ENCODE assay signal across 18 cellular contexts in the genomic region with DNA sequence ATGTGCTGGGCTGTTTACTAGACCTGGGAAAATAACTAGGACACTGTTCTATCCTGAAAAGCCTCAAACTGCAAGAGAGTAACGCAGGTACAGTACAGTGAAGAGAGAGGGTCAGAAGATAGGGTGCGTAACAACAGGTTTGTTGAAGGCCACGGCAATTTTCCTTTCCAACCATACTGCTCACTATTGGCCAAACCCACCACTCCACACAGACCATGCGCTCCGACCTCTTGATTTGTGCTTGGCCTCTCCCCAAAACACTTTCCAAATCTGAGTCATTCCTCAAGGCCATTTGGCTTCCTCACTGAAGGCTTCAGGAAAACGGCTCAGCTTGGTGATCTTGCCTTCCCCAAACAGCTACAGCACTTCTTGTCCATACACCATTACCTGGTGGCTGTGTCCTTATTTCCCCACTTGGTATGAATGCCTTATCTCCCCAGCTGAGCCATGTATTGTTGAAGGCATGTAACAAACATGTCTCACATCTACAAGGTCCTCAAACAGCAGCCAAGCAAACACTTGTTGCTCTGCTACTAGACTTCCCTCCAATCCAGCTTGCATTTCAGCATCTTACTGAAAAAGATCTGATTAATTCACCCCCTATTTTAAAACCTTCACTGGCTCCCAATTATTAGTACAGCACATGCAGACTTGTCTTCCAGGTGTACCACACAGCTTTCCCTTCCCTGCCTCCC. TPM values are rescaled to one million over a fixed set of nuclear protein-coding genes. Genes with fewer than 3 reads are reported as not detected.
A peak's percentile ranks its signal among the peaks of the same experiment; 100 is the strongest.
DNase-seq lines count a peak whose midpoint lies in the region; ATAC-seq, FAIRE-seq and TF ChIP-seq lines count a peak whose summit lies in the region.
"Had no signal": no experiment of that assay in that cellular context is flagged by ENCODE, and none has a peak within 500 bp of the region (broad histone marks: within the 10 kb centered on the region; RNA-seq: fewer than 3 reads in every experiment).

No MANE protein-coding gene starts in this region.

- H3K36me3 Mint-ChIP-seq in naive thymus-derived CD4-positive, alpha-beta T cell = peaks cover 0 to 5% (median 2%) of the 10 kb centered on the region in 5 donors

- peak; percentile 36 for FAIRE-seq in HTR-8/SVneo (lab: Jason Lieb, UNC)

- H3K4me3 ChIP-seq in naive thymus-derived CD4-positive, alpha-beta T cell (ENCODE audit: low read length) = no peak overlapping the region
- no peak overlapping the region for H3K4me3 ChIP-seq in esophagus squamous epithelium
- no peak overlapping the region for H3K4me3 ChIP-seq in ascending aorta

- ATAC-seq in esophagus mucosa = peak; percentile 23
- no peak for ATAC-seq in naive thymus-derived CD4-positive, alpha-beta T cell
- no peak for ATAC-seq in GM18867 (IDR thresholded peaks at IDR 0.05; ENCODE audit: unreplicated experiment)
- ATAC-seq: activated T-cell treated with anti-CD3 and anti-CD28 coated beads, Interleukin-2, amount 50 U/mL, for 4 hours; Panc1 had no signal

- H3K4me1 ChIP-seq in naive thymus-derived CD4-positive, alpha-beta T cell (ENCODE audit: control insufficient read depth in 2 of 2, insufficient read depth in 2 of 2, low read length in 2 of 2) = peaks cover 0 to 12% of the 10 kb centered on the region in 2 donors
- H3K4me1 ChIP-seq in esophagus squamous epithelium (peaks cover 16 to 66% (median 24%) of the 10 kb centered on the region in 3 donors), ascending aorta (peaks cover 0 to 11% of the 10 kb centered on the region in 2 donors)

- H3K9me3 ChIP-seq in naive thymus-derived CD4-positive, alpha-beta T cell (ENCODE audit: control insufficient read depth in 2 of 3, low read length in 3 of 3) = no peaks in the 10 kb centered on the region
- H3K9me3 ChIP-seq in esophagus squamous epithelium (no peaks in the 10 kb centered on the region), ascending aorta (no peaks in the 10 kb centered on the region)
- H3K9me3 ChIP-seq: BE2C had no signal

- DNase-seq in AG20443 (ENCODE audit: low spot score) = peak; percentile 60
- no peak for DNase-seq in HTR-8/SVneo (ENCODE audit: insufficient read length, low spot score)
- DNase-seq in naive thymus-derived CD4-positive, alpha-beta T cell = no peak
- no peak for DNase-seq in esophagus squamous epithelium (lab: John Stamatoyannopoulos, UW)
- DNase-seq in NCI-H1694 treated with DMSO at 0.1 percent for 48 hours (lab: John Stamatoyannopoulos, UW) = no peak
- no peak for DNase-seq in ascending aorta (ENCODE audit: low spot score in 2 of 2)
- DNase-seq: activated CD4-positive, alpha-beta T cell treated with anti-CD3 and anti-CD28 coated beads for 1 hour; activated T-cell treated with anti-CD3 and anti-CD28 coated beads, Interleukin-2, amount 50 U/mL, for 4 hours; BE2C; DND-41; endodermal cell; NCI-H1436; NCI-H524 treated with DMSO at 0.1 percent for 48 hours; stimulated activated CD4-positive, alpha-beta T cell treated with anti-CD3 and anti-CD28 coated beads, Interleukin-1b, Interleukin-23, amount 100 ng/mL, for 48 hours; T-helper 1 cell had no signal

- no peak overlapping the region for H3K27ac ChIP-seq in naive thymus-derived CD4-positive, alpha-beta T cell (ENCODE audit: low read depth, low read length)
- H3K27ac ChIP-seq in esophagus squamous epithelium = peak overlapping the region in 1 of 4 donors; percentile 9
- H3K27ac ChIP-seq in ascending aorta = no peak overlapping the region

- intact Hi-C loops in naive thymus-derived CD4-positive, alpha-beta T cell (cut with micrococcal nuclease) = loop anchor here in 1 of 2 donors (5.0 kb wide), 1 partner anchor 38 kb away; no protein-coding TSS in a partner anchor
- intact Hi-C loops in esophagus squamous epithelium (cut with DNase I) = loop anchor here (10.0 kb wide), 1 partner anchor 45 kb away; no protein-coding TSS in a partner anchor
- intact Hi-C loops in ascending aorta (cut with DNase I) = no loop called here

- peak overlapping the region in 5 of 10 donors; percentile 2 to 50 (median 21) for H3K4me3 Mint-ChIP-seq in naive thymus-derived CD4-positive, alpha-beta T cell
- H3K4me3 Mint-ChIP-seq: activated T-cell treated with anti-CD3 and anti-CD28 coated beads, Interleukin-2, amount 50 U/mL, for 4 hours; endodermal cell had no signal

- CTCF ChIA-PET in naive thymus-derived CD4-positive, alpha-beta T cell (lab: Charles Lee) = no interaction called here

- no peaks in the 10 kb centered on the region for H3K27me3 ChIP-seq in naive thymus-derived CD4-positive, alpha-beta T cell (ENCODE audit: control insufficient read depth in 2 of 2, insufficient read depth in 2 of 2, low read length in 2 of 2)
- H3K27me3 ChIP-seq in esophagus squamous epithelium (no peaks in the 10 kb centered on the region), ascending aorta (no peaks in the 10 kb centered on the region)
- H3K27me3 ChIP-seq: BE2C had no signal

- no peaks in the 10 kb centered on the region for H3K36me3 ChIP-seq in naive thymus-derived CD4-positive, alpha-beta T cell (ENCODE audit: control insufficient read depth in 2 of 3, insufficient read depth in 3 of 3, low read length in 3 of 3)
- H3K36me3 ChIP-seq in esophagus squamous epithelium = no peaks in the 10 kb centered on the region
- no peaks in the 10 kb centered on the region for H3K36me3 ChIP-seq in ascending aorta
- H3K36me3 ChIP-seq: BE2C had no signal

- no peaks in the 10 kb centered on the region for H3K27me3 Mint-ChIP-seq in naive thymus-derived CD4-positive, alpha-beta T cell

- TF ChIP-seq POLR2A in esophagus squamous epithelium (IDR thresholded peaks at IDR 0.05) = no peak

- POLR2A ChIA-PET in naive thymus-derived CD4-positive, alpha-beta T cell (lab: Charles Lee) = interaction anchor here (1.3 kb wide), 1 partner anchor 34 kb away, joined by 4 read pairs; no protein-coding TSS in a partner anchor

- H3K9me3 Mint-ChIP-seq in naive thymus-derived CD4-positive, alpha-beta T cell = no peaks in the 10 kb centered on the region
- H3K9me3 Mint-ChIP-seq: activated T-cell treated with anti-CD3 and anti-CD28 coated beads, Interleukin-2, amount 50 U/mL, for 4 hours; endodermal cell had no signal

- peaks cover 30 to 80% (median 64%) of the 10 kb centered on the region in 7 donors for H3K4me1 Mint-ChIP-seq in naive thymus-derived CD4-positive, alpha-beta T cell

- TF ChIP-seq CTCF in esophagus squamous epithelium (IDR thresholded peaks at IDR 0.05) (no peak), ascending aorta (IDR thresholded peaks at IDR 0.05) (no peak)

- 57 to 58% methylated on average over 6 of the region's 6 CpGs for WGBS in esophagus squamous epithelium, 2 donors

- H3K27ac Mint-ChIP-seq in naive thymus-derived CD4-positive, alpha-beta T cell = peak overlapping the region in 5 of 9 donors; percentile 6 to 56 (median 15)
- H3K27ac Mint-ChIP-seq: endodermal cell had no signal

RNA-seq across cellular contexts. Expression of gene TCF20, which starts 40.9 kb away (rescaled TPM):
- 40.7 TPM for total RNA-seq in esophagus mucosa
- total RNA-seq in naive thymus-derived CD4-positive, alpha-beta T cell = 10 to 100 TPM; 63.6 to 97.2 (median 78.1) TPM
- polyA plus RNA-seq in naive thymus-derived CD4-positive, alpha-beta T cell = 1 to 10 TPM; 3.3 to 3.8 TPM
- total RNA-seq in esophagus squamous epithelium = 10 to 100 TPM; 40.2 to 52.5 (median 41.0) TPM
- 11.9 TPM for total RNA-seq in ascending aorta
